ENCODE assay signal across 1 cellular context in the genomic region with DNA sequence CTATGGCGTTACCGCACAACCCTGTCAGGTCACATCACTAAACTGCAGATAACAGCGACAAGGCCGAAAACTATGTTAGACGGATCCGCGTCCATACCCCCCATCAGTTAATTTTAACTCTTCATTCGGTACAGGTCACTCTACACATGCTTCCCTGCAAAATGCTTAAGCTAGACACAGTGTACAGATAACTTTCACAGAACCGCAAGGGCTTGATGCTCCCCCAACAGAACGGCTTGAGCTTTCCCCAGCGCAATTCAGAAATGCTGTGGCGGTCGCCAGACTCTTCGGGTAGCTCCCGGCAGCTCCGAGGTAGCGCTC.
TF ChIP-seq lines count a peak whose summit lies in the region.

No MANE protein-coding gene starts in this region.

TF ChIP-seq in K562, 482 proteins besides CTCF, POLR2A, EP300 and RAD21 (continued from another document and continues in another):
- TF ChIP-seq, protein P1, sequence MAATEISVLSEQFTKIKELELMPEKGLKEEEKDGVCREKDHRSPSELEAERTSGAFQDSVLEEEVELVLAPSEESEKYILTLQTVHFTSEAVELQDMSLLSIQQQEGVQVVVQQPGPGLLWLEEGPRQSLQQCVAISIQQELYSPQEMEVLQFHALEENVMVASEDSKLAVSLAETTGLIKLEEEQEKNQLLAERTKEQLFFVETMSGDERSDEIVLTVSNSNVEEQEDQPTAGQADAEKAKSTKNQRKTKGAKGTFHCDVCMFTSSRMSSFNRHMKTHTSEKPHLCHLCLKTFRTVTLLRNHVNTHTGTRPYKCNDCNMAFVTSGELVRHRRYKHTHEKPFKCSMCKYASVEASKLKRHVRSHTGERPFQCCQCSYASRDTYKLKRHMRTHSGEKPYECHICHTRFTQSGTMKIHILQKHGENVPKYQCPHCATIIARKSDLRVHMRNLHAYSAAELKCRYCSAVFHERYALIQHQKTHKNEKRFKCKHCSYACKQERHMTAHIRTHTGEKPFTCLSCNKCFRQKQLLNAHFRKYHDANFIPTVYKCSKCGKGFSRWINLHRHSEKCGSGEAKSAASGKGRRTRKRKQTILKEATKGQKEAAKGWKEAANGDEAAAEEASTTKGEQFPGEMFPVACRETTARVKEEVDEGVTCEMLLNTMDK (IDR thresholded peaks at IDR 0.05; ENCODE audit: borderline replicate concordance, insufficient read depth, low read depth, low read length, poor library complexity, severe bottlenecking): no peak
- TF ChIP-seq ZKSCAN1 (IDR thresholded peaks at IDR 0.05; ENCODE audit: low read depth, low read length): 0 out of 2 replicates have a peak, but pooled peaks have one; percentile 32
- TF ChIP-seq ZNF347 (CRISPR knock-in tag; IDR thresholded peaks at IDR 0.05; ENCODE audit: low read depth): no peak
- TF ChIP-seq ZBTB8A (IDR thresholded peaks at IDR 0.05; ENCODE audit: partially characterized antibody): no peak
- no peak for TF ChIP-seq SP2 (IDR thresholded peaks at IDR 0.05; ENCODE audit: extremely low read depth, low read depth, low read length, poor library complexity, severe bottlenecking)
- TF ChIP-seq NR4A1 (CRISPR knock-in tag; IDR thresholded peaks at IDR 0.05): no peak
- TF ChIP-seq NR4A1 (tag; IDR thresholded peaks at IDR 0.05): no peak
- TF ChIP-seq RFX7 (CRISPR knock-in tag; IDR thresholded peaks at IDR 0.05): no peak
- TF ChIP-seq SAFB (IDR thresholded peaks at IDR 0.05; ENCODE audit: borderline replicate concordance, low read depth, low read length): no peak
- TF ChIP-seq HDGF (IDR thresholded peaks at IDR 0.05): no peak
- no peak for TF ChIP-seq PHF8 (IDR thresholded peaks at IDR 0.05; ENCODE audit: borderline replicate concordance, low read length)
- TF ChIP-seq ZNF23 (CRISPR knock-in tag; IDR thresholded peaks at IDR 0.05): no peak
- TF ChIP-seq, protein P2, sequence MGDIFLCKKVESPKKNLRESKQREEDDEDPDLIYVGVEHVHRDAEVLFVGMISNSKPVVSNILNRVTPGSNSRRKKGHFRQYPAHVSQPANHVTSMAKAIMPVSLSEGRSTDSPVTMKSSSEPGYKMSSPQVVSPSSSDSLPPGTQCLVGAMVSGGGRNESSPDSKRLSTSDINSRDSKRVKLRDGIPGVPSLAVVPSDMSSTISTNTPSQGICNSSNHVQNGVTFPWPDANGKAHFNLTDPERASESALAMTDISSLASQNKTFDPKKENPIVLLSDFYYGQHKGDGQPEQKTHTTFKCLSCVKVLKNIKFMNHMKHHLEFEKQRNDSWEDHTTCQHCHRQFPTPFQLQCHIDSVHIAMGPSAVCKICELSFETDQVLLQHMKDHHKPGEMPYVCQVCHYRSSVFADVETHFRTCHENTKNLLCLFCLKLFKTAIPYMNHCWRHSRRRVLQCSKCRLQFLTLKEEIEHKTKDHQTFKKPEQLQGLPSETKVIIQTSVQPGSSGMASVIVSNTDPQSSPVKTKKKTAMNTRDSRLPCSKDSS (IDR thresholded peaks at IDR 0.05; ENCODE audit: low read depth, partially characterized antibody): no peak
- TF ChIP-seq MTA1 (IDR thresholded peaks at IDR 0.05; ENCODE audit: borderline replicate concordance): no peak
- TF ChIP-seq ZNF134 (CRISPR knock-in tag; conservative IDR thresholded peaks at IDR 0.05): no peak
- TF ChIP-seq, protein P3, sequence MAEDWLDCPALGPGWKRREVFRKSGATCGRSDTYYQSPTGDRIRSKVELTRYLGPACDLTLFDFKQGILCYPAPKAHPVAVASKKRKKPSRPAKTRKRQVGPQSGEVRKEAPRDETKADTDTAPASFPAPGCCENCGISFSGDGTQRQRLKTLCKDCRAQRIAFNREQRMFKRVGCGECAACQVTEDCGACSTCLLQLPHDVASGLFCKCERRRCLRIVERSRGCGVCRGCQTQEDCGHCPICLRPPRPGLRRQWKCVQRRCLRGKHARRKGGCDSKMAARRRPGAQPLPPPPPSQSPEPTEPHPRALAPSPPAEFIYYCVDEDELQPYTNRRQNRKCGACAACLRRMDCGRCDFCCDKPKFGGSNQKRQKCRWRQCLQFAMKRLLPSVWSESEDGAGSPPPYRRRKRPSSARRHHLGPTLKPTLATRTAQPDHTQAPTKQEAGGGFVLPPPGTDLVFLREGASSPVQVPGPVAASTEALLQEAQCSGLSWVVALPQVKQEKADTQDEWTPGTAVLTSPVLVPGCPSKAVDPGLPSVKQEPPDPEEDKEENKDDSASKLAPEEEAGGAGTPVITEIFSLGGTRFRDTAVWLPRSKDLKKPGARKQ (CRISPR knock-in tag; IDR thresholded peaks at IDR 0.05): no peak
- TF ChIP-seq, protein P4, sequence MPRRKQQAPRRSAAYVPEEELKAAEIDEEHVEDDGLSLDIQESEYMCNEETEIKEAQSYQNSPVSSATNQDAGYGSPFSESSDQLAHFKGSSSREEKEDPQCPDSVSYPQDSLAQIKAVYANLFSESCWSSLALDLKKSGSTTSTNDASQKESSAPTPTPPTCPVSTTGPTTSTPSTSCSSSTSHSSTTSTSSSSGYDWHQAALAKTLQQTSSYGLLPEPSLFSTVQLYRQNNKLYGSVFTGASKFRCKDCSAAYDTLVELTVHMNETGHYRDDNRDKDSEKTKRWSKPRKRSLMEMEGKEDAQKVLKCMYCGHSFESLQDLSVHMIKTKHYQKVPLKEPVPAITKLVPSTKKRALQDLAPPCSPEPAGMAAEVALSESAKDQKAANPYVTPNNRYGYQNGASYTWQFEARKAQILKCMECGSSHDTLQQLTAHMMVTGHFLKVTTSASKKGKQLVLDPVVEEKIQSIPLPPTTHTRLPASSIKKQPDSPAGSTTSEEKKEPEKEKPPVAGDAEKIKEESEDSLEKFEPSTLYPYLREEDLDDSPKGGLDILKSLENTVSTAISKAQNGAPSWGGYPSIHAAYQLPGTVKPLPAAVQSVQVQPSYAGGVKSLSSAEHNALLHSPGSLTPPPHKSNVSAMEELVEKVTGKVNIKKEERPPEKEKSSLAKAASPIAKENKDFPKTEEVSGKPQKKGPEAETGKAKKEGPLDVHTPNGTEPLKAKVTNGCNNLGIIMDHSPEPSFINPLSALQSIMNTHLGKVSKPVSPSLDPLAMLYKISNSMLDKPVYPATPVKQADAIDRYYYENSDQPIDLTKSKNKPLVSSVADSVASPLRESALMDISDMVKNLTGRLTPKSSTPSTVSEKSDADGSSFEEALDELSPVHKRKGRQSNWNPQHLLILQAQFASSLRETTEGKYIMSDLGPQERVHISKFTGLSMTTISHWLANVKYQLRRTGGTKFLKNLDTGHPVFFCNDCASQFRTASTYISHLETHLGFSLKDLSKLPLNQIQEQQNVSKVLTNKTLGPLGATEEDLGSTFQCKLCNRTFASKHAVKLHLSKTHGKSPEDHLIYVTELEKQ (CRISPR knock-in tag; IDR thresholded peaks at IDR 0.05): no peak
- no peak for TF ChIP-seq HDAC3 (IDR thresholded peaks at IDR 0.05; ENCODE audit: borderline replicate concordance, partially characterized antibody)
- no peak for TF ChIP-seq DACH1 (IDR thresholded peaks at IDR 0.05; ENCODE audit: partially characterized antibody)
- no peak for TF ChIP-seq ETV5 (CRISPR knock-in tag; IDR thresholded peaks at IDR 0.05; ENCODE audit: low read depth)
- TF ChIP-seq, protein P5, sequence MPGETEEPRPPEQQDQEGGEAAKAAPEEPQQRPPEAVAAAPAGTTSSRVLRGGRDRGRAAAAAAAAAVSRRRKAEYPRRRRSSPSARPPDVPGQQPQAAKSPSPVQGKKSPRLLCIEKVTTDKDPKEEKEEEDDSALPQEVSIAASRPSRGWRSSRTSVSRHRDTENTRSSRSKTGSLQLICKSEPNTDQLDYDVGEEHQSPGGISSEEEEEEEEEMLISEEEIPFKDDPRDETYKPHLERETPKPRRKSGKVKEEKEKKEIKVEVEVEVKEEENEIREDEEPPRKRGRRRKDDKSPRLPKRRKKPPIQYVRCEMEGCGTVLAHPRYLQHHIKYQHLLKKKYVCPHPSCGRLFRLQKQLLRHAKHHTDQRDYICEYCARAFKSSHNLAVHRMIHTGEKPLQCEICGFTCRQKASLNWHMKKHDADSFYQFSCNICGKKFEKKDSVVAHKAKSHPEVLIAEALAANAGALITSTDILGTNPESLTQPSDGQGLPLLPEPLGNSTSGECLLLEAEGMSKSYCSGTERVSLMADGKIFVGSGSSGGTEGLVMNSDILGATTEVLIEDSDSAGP (CRISPR knock-in tag; IDR thresholded peaks at IDR 0.05): 0 out of 2 replicates have a peak, but pooled peaks have one; percentile 28
- TF ChIP-seq CBX1 (IDR thresholded peaks at IDR 0.05; ENCODE audit: low read depth): no peak
- TF ChIP-seq POLR2G (IDR thresholded peaks at IDR 0.05; ENCODE audit: low read depth, low read length): no peak
- TF ChIP-seq, protein P6, sequence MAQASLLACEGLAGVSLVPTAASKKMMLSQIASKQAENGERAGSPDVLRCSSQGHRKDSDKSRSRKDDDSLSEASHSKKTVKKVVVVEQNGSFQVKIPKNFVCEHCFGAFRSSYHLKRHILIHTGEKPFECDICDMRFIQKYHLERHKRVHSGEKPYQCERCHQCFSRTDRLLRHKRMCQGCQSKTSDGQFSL (CRISPR knock-in tag; IDR thresholded peaks at IDR 0.05): peak; percentile 73
- TF ChIP-seq, protein P6 (tag; IDR thresholded peaks at IDR 0.05): no peak; a peak in 1 of 4 replicates
- no peak for TF ChIP-seq COPS2 (conservative IDR thresholded peaks at IDR 0.05)
- TF ChIP-seq NUFIP1 (IDR thresholded peaks at IDR 0.05; ENCODE audit: partially characterized antibody): no peak
- peak; percentile 19 for TF ChIP-seq NEUROD1 (IDR thresholded peaks at IDR 0.05; ENCODE audit: borderline replicate concordance, low read depth, low read length, partially characterized antibody)
- TF ChIP-seq SP1 (CRISPR knock-in tag; IDR thresholded peaks at IDR 0.05): peak; percentile 55
- no peak for TF ChIP-seq SIX5 (IDR thresholded peaks at IDR 0.05; ENCODE audit: borderline replicate concordance in 1 of 2, insufficient read depth in 1 of 2, low read depth in 1 of 2, low read length in 2 of 2)
- TF ChIP-seq PHTF2 (CRISPR knock-in tag; IDR thresholded peaks at IDR 0.05): no peak
- no peak for TF ChIP-seq YBX1 (IDR thresholded peaks at IDR 0.05)
- TF ChIP-seq NBN (IDR thresholded peaks at IDR 0.05; ENCODE audit: low read depth): no peak
- TF ChIP-seq, protein P7, sequence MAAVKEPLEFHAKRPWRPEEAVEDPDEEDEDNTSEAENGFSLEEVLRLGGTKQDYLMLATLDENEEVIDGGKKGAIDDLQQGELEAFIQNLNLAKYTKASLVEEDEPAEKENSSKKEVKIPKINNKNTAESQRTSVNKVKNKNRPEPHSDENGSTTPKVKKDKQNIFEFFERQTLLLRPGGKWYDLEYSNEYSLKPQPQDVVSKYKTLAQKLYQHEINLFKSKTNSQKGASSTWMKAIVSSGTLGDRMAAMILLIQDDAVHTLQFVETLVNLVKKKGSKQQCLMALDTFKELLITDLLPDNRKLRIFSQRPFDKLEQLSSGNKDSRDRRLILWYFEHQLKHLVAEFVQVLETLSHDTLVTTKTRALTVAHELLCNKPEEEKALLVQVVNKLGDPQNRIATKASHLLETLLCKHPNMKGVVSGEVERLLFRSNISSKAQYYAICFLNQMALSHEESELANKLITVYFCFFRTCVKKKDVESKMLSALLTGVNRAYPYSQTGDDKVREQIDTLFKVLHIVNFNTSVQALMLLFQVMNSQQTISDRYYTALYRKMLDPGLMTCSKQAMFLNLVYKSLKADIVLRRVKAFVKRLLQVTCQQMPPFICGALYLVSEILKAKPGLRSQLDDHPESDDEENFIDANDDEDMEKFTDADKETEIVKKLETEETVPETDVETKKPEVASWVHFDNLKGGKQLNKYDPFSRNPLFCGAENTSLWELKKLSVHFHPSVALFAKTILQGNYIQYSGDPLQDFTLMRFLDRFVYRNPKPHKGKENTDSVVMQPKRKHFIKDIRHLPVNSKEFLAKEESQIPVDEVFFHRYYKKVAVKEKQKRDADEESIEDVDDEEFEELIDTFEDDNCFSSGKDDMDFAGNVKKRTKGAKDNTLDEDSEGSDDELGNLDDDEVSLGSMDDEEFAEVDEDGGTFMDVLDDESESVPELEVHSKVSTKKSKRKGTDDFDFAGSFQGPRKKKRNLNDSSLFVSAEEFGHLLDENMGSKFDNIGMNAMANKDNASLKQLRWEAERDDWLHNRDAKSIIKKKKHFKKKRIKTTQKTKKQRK (IDR thresholded peaks at IDR 0.05; ENCODE audit: borderline replicate concordance, low read depth, low read length): no peak
- TF ChIP-seq, protein P8, sequence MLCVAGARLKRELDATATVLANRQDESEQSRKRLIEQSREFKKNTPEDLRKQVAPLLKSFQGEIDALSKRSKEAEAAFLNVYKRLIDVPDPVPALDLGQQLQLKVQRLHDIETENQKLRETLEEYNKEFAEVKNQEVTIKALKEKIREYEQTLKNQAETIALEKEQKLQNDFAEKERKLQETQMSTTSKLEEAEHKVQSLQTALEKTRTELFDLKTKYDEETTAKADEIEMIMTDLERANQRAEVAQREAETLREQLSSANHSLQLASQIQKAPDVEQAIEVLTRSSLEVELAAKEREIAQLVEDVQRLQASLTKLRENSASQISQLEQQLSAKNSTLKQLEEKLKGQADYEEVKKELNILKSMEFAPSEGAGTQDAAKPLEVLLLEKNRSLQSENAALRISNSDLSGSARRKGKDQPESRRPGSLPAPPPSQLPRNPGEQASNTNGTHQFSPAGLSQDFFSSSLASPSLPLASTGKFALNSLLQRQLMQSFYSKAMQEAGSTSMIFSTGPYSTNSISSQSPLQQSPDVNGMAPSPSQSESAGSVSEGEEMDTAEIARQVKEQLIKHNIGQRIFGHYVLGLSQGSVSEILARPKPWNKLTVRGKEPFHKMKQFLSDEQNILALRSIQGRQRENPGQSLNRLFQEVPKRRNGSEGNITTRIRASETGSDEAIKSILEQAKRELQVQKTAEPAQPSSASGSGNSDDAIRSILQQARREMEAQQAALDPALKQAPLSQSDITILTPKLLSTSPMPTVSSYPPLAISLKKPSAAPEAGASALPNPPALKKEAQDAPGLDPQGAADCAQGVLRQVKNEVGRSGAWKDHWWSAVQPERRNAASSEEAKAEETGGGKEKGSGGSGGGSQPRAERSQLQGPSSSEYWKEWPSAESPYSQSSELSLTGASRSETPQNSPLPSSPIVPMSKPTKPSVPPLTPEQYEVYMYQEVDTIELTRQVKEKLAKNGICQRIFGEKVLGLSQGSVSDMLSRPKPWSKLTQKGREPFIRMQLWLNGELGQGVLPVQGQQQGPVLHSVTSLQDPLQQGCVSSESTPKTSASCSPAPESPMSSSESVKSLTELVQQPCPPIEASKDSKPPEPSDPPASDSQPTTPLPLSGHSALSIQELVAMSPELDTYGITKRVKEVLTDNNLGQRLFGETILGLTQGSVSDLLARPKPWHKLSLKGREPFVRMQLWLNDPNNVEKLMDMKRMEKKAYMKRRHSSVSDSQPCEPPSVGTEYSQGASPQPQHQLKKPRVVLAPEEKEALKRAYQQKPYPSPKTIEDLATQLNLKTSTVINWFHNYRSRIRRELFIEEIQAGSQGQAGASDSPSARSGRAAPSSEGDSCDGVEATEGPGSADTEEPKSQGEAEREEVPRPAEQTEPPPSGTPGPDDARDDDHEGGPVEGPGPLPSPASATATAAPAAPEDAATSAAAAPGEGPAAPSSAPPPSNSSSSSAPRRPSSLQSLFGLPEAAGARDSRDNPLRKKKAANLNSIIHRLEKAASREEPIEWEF (CRISPR knock-in tag; IDR thresholded peaks at IDR 0.05): no peak
- TF ChIP-seq SPI1 (IDR thresholded peaks at IDR 0.05; ENCODE audit: borderline replicate concordance, low read depth, low read length): no peak
- no peak for TF ChIP-seq ZNF282 (CRISPR knock-in tag; IDR thresholded peaks at IDR 0.05)
- TF ChIP-seq SREBF2 (CRISPR knock-in tag; IDR thresholded peaks at IDR 0.05): no peak
